In genomic region chr5:111075520-111075919, GRCh38 we compare ENCODE assay signal across 16 cellular contexts. TPM values are rescaled to one million over a fixed set of nuclear protein-coding genes. Genes with fewer than 3 reads are reported as not detected.
A peak's percentile ranks its signal among the peaks of the same experiment; 100 is the strongest.
DNase-seq lines count a peak whose midpoint lies in the region; ATAC-seq, FAIRE-seq and TF ChIP-seq lines count a peak whose summit lies in the region.
"Had no signal": no experiment of that assay in that cellular context is flagged by ENCODE, and none has a peak within 500 bp of the region (broad histone marks: within the 10 kb centered on the region; RNA-seq: fewer than 3 reads in every experiment).

No MANE protein-coding gene starts in this region.

- H3K9me2 ChIP-seq in Loucy (replicated peaks; ENCODE audit: low read depth, low read length): no peaks in the 10 kb centered on the region

- H3K4me1 ChIP-seq in Loucy (ENCODE audit: insufficient read depth, low read length, poor library complexity, severe bottlenecking) (peaks cover 8% of the 10 kb centered on the region), osteoblast (ENCODE audit: insufficient read depth, low read length) (peaks cover 21% of the 10 kb centered on the region), aorta (ENCODE audit: control insufficient read depth in 1 of 2, insufficient read depth in 2 of 2, low read length in 2 of 2) (peaks cover 0 to 5% of the 10 kb centered on the region in 2 donors)

- H2AFZ ChIP-seq in Loucy (ENCODE audit: low read length) (no peak overlapping the region), osteoblast (ENCODE audit: low read length) (no peak overlapping the region)

- H3K27me3 ChIP-seq in Loucy (ENCODE audit: insufficient read depth, low read length, poor library complexity, severe bottlenecking) (no peaks in the 10 kb centered on the region), bronchial epithelial cell (ENCODE audit: control insufficient read depth, insufficient read depth, low read length) (peaks cover under 1% of the 10 kb centered on the region), osteoblast (ENCODE audit: insufficient read depth, low read length) (peaks cover 21% of the 10 kb centered on the region), aorta (ENCODE audit: control insufficient read depth in 1 of 2, insufficient read depth in 2 of 2, low read length in 1 of 2) (no peaks in the 10 kb centered on the region)

- no peak for ATAC-seq in aorta (ENCODE audit: low FRiP score)
- ATAC-seq: natural killer cell had no signal

- TF ChIP-seq CTCF in Loucy (conservative IDR thresholded peaks at IDR 0.05; ENCODE audit: low read length) (no peak), bronchial epithelial cell (IDR thresholded peaks at IDR 0.05; ENCODE audit: insufficient read depth, low read length, severe bottlenecking) (no peak), osteoblast (IDR thresholded peaks at IDR 0.05; ENCODE audit: extremely low read depth, low read depth, low read length) (no peak)

- H3K4me2 ChIP-seq in Loucy (ENCODE audit: low read depth, low read length, poor library complexity, severe bottlenecking): peak overlapping the region; percentile 44
- peak overlapping the region; percentile 23 for H3K4me2 ChIP-seq in osteoblast (ENCODE audit: insufficient read depth, low read length)

- peaks cover 4% of the 10 kb centered on the region; the same call in 1 of the 2 replicates for H3K79me2 ChIP-seq in Loucy (ENCODE audit: insufficient read depth, low read length)
- no peaks in the 10 kb centered on the region for H3K79me2 ChIP-seq in osteoblast (ENCODE audit: insufficient read depth, low read length)

- H3K9me3 ChIP-seq in Loucy (ENCODE audit: insufficient read depth, low read depth, low read length) (no peaks in the 10 kb centered on the region), osteoblast (ENCODE audit: low read depth, low read length) (no peaks in the 10 kb centered on the region), aorta (ENCODE audit: control insufficient read depth, low read length) (no peaks in the 10 kb centered on the region)

- H3K9ac ChIP-seq in Loucy (ENCODE audit: low read depth, low read length, poor library complexity, severe bottlenecking): no peak overlapping the region

- H3K4me3 ChIP-seq in Loucy (ENCODE audit: low read length, poor library complexity, severe bottlenecking) (no peak overlapping the region), bronchial epithelial cell (ENCODE audit: low read depth, low read length) (no peak overlapping the region), osteoblast (ENCODE audit: insufficient read depth, low read length) (no peak overlapping the region), aorta (ENCODE audit: low read length in 2 of 2) (no peak overlapping the region)

- FAIRE-seq in bronchial epithelial cell (lab: Jason Lieb, UNC): no peak

- H3K27ac ChIP-seq in osteoblast (ENCODE audit: low read depth, low read length) (no peak overlapping the region), aorta (ENCODE audit: low read depth in 1 of 2, low read length in 2 of 2) (no peak overlapping the region)

- intact Hi-C loops in aorta (cut with DNase I): no loop called here

- H4K20me1 ChIP-seq in Loucy (ENCODE audit: insufficient read depth, low read length, poor library complexity, severe bottlenecking): no peaks in the 10 kb centered on the region
- H4K20me1 ChIP-seq in osteoblast (ENCODE audit: insufficient read depth, low read length): no peaks in the 10 kb centered on the region

- H3K36me3 ChIP-seq in Loucy (ENCODE audit: insufficient read depth, low read length): no peaks in the 10 kb centered on the region
- H3K36me3 ChIP-seq in bronchial epithelial cell (ENCODE audit: control insufficient read depth, insufficient read depth, low read length): no peaks in the 10 kb centered on the region
- H3K36me3 ChIP-seq in osteoblast (ENCODE audit: insufficient read depth, low read length): no peaks in the 10 kb centered on the region
- H3K36me3 ChIP-seq in aorta (ENCODE audit: control insufficient read depth in 1 of 2, insufficient read depth in 2 of 2, low read length in 1 of 2): no peaks in the 10 kb centered on the region

- DNase-seq in DMS53 (lab: John Stamatoyannopoulos, UW): peak; percentile 3
- no peak for DNase-seq in DMS53 treated with DMSO at 0.1 percent for 48 hours (lab: John Stamatoyannopoulos, UW; ENCODE audit: unreplicated experiment)
- DNase-seq in bronchial epithelial cell (ENCODE audit: low read depth): peak; percentile 99
- peak; percentile 85 for DNase-seq in osteoblast (ENCODE audit: insufficient read length, low spot score, missing footprints)
- no peak for DNase-seq in hypothalamus (lab: John Stamatoyannopoulos, UW)
- DNase-seq in MV-4-11 (lab: John Stamatoyannopoulos, UW): no peak
- no peak for DNase-seq in aorta
- DNase-seq: 8988T; activated CD8-positive, alpha-beta memory T cell treated with anti-CD3 and anti-CD28 coated beads, Interleukin-2, amount 50 U/mL, for 4 hours; cortex of kidney; natural killer cell; NCI-H524 treated with DMSO at 0.1 percent for 48 hours; stimulated activated CD4-positive, alpha-beta T cell treated with anti-CD3 and anti-CD28 coated beads, Interleukin-2, amount 100 ng/mL, for 24 hours; T-helper 1 cell had no signal

- H3F3A ChIP-seq in Loucy (ENCODE audit: low read depth): no peaks in the 10 kb centered on the region

RNA-seq across cellular contexts. Expression of gene TSLP, which starts 4.0 kb away (rescaled TPM):
- total RNA-seq in bronchial epithelial cell (0.79 and 2.0 TPM in 2 replicates), osteoblast (0.88 and 1.1 TPM in 2 replicates), aorta (1 to 10 TPM; 1.5 to 2.5 TPM)
- 1 to 10 TPM; 2.1 to 2.4 TPM for polyA plus RNA-seq in aorta
- total RNA-seq: natural killer cell had no signal
- polyA plus RNA-seq: IgD-negative memory B cell had no signal

RNA-seq across cellular contexts. Expression of gene WDR36, which starts 16.6 kb away (rescaled TPM):
- total RNA-seq in bronchial epithelial cell (45.2 and 55.3 TPM in 2 replicates), osteoblast (44.5 and 44.8 TPM in 2 replicates), aorta (10 to 100 TPM; 16.7 to 26.1 TPM)
- polyA plus RNA-seq in aorta: 1 to 10 TPM; 3.4 to 5.2 TPM

Comparison
In these comparisons a context has a peak if more than half of its experiments do, and no peak if none do; other contexts are left out.
1. DNase-seq: peak in DMS53 (single experiment), bronchial epithelial cell (single experiment) and osteoblast (single experiment); none in DMS53 treated with DMSO at 0.1 percent for 48 hours (single experiment), hypothalamus (0 of 51), MV-4-11 (single experiment) and aorta (0 of 2).